1 cellular context compared by ENCODE assay signal in genomic region chr2:25494626-25495025, GRCh38.
TF ChIP-seq lines count a peak whose summit lies in the region.

No MANE protein-coding gene starts in this region.

TF ChIP-seq in SK-N-SH treated with all-trans-retinoic acid at 6 μM for 48 hours, 23 proteins besides CTCF, POLR2A, EP300 and RAD21 (continued from another document):
- TF ChIP-seq ESRRG (CRISPR knock-in tag; IDR thresholded peaks at IDR 0.05) (no peak), ARNTL (CRISPR knock-in tag; IDR thresholded peaks at IDR 0.05; ENCODE audit: borderline replicate concordance, low read depth) (no peak), TSHZ2 (CRISPR knock-in tag; IDR thresholded peaks at IDR 0.05) (no peak), ZFP3 (CRISPR knock-in tag; IDR thresholded peaks at IDR 0.05) (no peak), TOX (CRISPR knock-in tag; IDR thresholded peaks at IDR 0.05; ENCODE audit: borderline replicate concordance) (no peak), ZC3H10 (CRISPR knock-in tag; IDR thresholded peaks at IDR 0.05) (no peak), BACH2 (CRISPR knock-in tag; IDR thresholded peaks at IDR 0.05; ENCODE audit: borderline replicate concordance) (no peak), CREB5 (CRISPR knock-in tag; IDR thresholded peaks at IDR 0.05; ENCODE audit: low read depth) (no peak), ZNF70 (CRISPR knock-in tag; IDR thresholded peaks at IDR 0.05) (no peak), POU6F1 (CRISPR knock-in tag; IDR thresholded peaks at IDR 0.05; ENCODE audit: borderline replicate concordance, low read depth) (no peak), OSR1 (CRISPR knock-in tag; IDR thresholded peaks at IDR 0.05) (no peak), CSDC2 (CRISPR knock-in tag; IDR thresholded peaks at IDR 0.05) (no peak)
TF ChIP-seq in SK-N-SH treated with all-trans-retinoic acid at 6 μM for 48 hours: peak in this region for 0.
